27 cellular contexts compared by ENCODE assay signal in genomic region chr4:17846256-17846655, GRCh38. TPM values are rescaled to one million over a fixed set of nuclear protein-coding genes. Genes with fewer than 3 reads are reported as not detected.
A peak's percentile ranks its signal among the peaks of the same experiment; 100 is the strongest.
DNase-seq lines count a peak whose midpoint lies in the region; ATAC-seq, FAIRE-seq and TF ChIP-seq lines count a peak whose summit lies in the region.
"Had no signal": no experiment of that assay in that cellular context is flagged by ENCODE, and none has a peak within 500 bp of the region (broad histone marks: within the 10 kb centered on the region; RNA-seq: fewer than 3 reads in every experiment).

No MANE protein-coding gene starts in this region.

- no peak for TF ChIP-seq CTCF in IMR-90 (conservative IDR thresholded peaks at IDR 0.05; ENCODE audit: low read depth, low read length)
- TF ChIP-seq CTCF in K562 (IDR thresholded peaks at IDR 0.05 in 2 of 3, conservative IDR thresholded peaks at IDR 0.05 in 1 of 3; ENCODE audit: insufficient read depth in 2 of 3, low read depth in 1 of 3, low read length in 3 of 3) = no peak
- TF ChIP-seq CTCF in foreskin keratinocyte (conservative IDR thresholded peaks at IDR 0.05) = no peak
- TF ChIP-seq CTCF in heart left ventricle (IDR thresholded peaks at IDR 0.05) = no peak
- no peak for TF ChIP-seq CTCF in Calu3 (IDR thresholded peaks at IDR 0.05; ENCODE audit: unreplicated experiment)

- no peak overlapping the region for H3K56ac ChIP-seq in IMR-90 (ENCODE audit: extremely low read depth, insufficient read depth, low read length)

- CTCF ChIA-PET in IMR-90 (lab: Yijun Ruan, JAX) (no interaction called here), K562 (lab: Yijun Ruan, JAX; ENCODE audit: low intra/inter-chr PET ratio) (no interaction called here), Calu3 (lab: Charles Lee) (no interaction called here)

- H2BK20ac ChIP-seq in IMR-90 (ENCODE audit: low read depth, low read length) = no peak overlapping the region

- H3K27ac ChIP-seq in IMR-90 (ENCODE audit: insufficient read depth, low read length) = peak overlapping the region; percentile 12; the same call in 1 of the 2 replicates
- H3K27ac ChIP-seq in K562 (ENCODE audit: extremely low read depth, low read depth, low read length) = no peak overlapping the region
- H3K27ac ChIP-seq in foreskin keratinocyte = no peak overlapping the region
- no peak overlapping the region for H3K27ac ChIP-seq in trophoblast cell (ENCODE audit: low read depth, low read length)
- H3K27ac ChIP-seq in heart left ventricle = no peak overlapping the region
- H3K27ac ChIP-seq: BLaER1, gastroesophageal sphincter, left ventricle myocardium inferior, right lobe of liver, RWPE1, spleen, thyroid gland had no signal

- no peak overlapping the region for H3K4ac ChIP-seq in IMR-90 (ENCODE audit: low read depth, low read length)
- no peak overlapping the region for H3K4ac ChIP-seq in trophoblast cell (ENCODE audit: low read depth, low read length)

- H3K4me2 ChIP-seq in IMR-90 (ENCODE audit: low read depth, low read length) = peak overlapping the region; percentile 81; the same call in 1 of the 2 replicates
- no peak overlapping the region for H3K4me2 ChIP-seq in K562 (ENCODE audit: insufficient read depth, low read length)
- H3K4me2 ChIP-seq in trophoblast cell (ENCODE audit: low read length) = no peak overlapping the region
- H3K4me2 ChIP-seq: BLaER1 had no signal

- H2BK5ac ChIP-seq in IMR-90 (ENCODE audit: low read depth, low read length, poor library complexity, severe bottlenecking) (peak overlapping the region; percentile 41), trophoblast cell (ENCODE audit: low read depth, low read length, poor library complexity) (no peak overlapping the region)

- H3K79me1 ChIP-seq in IMR-90 (ENCODE audit: low read depth in 1 of 2, low read length in 2 of 2) (no peaks in the 10 kb centered on the region; a peak in 1 of 4 replicates), trophoblast cell (ENCODE audit: low read length) (no peaks in the 10 kb centered on the region)

- H4K12ac ChIP-seq in trophoblast cell (ENCODE audit: low read depth, low read length) = no peak overlapping the region

- H4K91ac ChIP-seq in IMR-90 (ENCODE audit: insufficient read depth, low read depth, low read length) (no peak overlapping the region), trophoblast cell (ENCODE audit: low read depth, low read length) (no peak overlapping the region)

- H2AK5ac ChIP-seq in IMR-90 (ENCODE audit: low read depth, low read length) (no peak overlapping the region), trophoblast cell (ENCODE audit: low read length) (no peak overlapping the region)

- H2BK120ac ChIP-seq in IMR-90 (ENCODE audit: low read depth, low read length) = no peak overlapping the region
- no peak overlapping the region for H2BK120ac ChIP-seq in trophoblast cell (ENCODE audit: insufficient read depth, low read length, poor library complexity)

- H3K4me1 ChIP-seq in IMR-90 (ENCODE audit: control insufficient read depth, insufficient read depth, low read length) (peaks cover 8% of the 10 kb centered on the region), K562 (replicated peaks in 1 of 2; ENCODE audit: control insufficient read depth in 2 of 2, insufficient read depth in 2 of 2, low read length in 2 of 2) (no peaks in the 10 kb centered on the region), foreskin keratinocyte (no peaks in the 10 kb centered on the region), trophoblast cell (ENCODE audit: control insufficient read depth in 1 of 2, insufficient read depth in 2 of 2, low read length in 2 of 2) (no peaks in the 10 kb centered on the region), heart left ventricle (no peaks in the 10 kb centered on the region)
- H3K4me1 ChIP-seq: BLaER1, gastroesophageal sphincter, HAP-1, left ventricle myocardium inferior, right lobe of liver, spleen, thyroid gland had no signal

- H3K27me3 ChIP-seq in IMR-90 (ENCODE audit: control insufficient read depth, insufficient read depth, low read length) = no peaks in the 10 kb centered on the region
- H3K27me3 ChIP-seq in K562 (ENCODE audit: control insufficient read depth in 2 of 2, insufficient read depth in 2 of 2, low read length in 2 of 2) = no peaks in the 10 kb centered on the region
- H3K27me3 ChIP-seq in foreskin keratinocyte = no peaks in the 10 kb centered on the region
- H3K27me3 ChIP-seq in trophoblast cell (ENCODE audit: insufficient read depth, low read length) = no peaks in the 10 kb centered on the region
- H3K27me3 ChIP-seq in heart left ventricle = no peaks in the 10 kb centered on the region
- H3K27me3 ChIP-seq: BLaER1, gastroesophageal sphincter, right lobe of liver, spleen, thyroid gland had no signal

- FAIRE-seq in K562 (lab: Jason Lieb, UNC) = no peak

- H3K9me3 ChIP-seq in IMR-90 (ENCODE audit: control insufficient read depth, insufficient read depth, low read length) = no peaks in the 10 kb centered on the region
- H3K9me3 ChIP-seq in K562 (replicated peaks; ENCODE audit: control insufficient read depth, insufficient read depth, low read depth, low read length) = no peaks in the 10 kb centered on the region
- H3K9me3 ChIP-seq in trophoblast cell (ENCODE audit: insufficient read depth, low read depth, low read length) = peaks cover 2% of the 10 kb centered on the region
- peaks cover 0 to 3% (median 0%) of the 10 kb centered on the region in 12 donors for H3K9me3 ChIP-seq in heart left ventricle
- H3K9me3 ChIP-seq: HAP-1, left ventricle myocardium inferior, right lobe of liver, spleen, thyroid gland had no signal

- no peaks in the 10 kb centered on the region for H4K20me1 ChIP-seq in IMR-90 (ENCODE audit: insufficient read depth, low read length)
- no peaks in the 10 kb centered on the region for H4K20me1 ChIP-seq in K562 (replicated peaks; ENCODE audit: control insufficient read depth, insufficient read depth, low read length)
- H4K20me1 ChIP-seq: BLaER1 had no signal

- H3K9me1 ChIP-seq in IMR-90 (ENCODE audit: insufficient read depth, low read length) (no peaks in the 10 kb centered on the region; the same call in 1 of the 2 replicates), K562 (ENCODE audit: control insufficient read depth, insufficient read depth, low read length) (no peaks in the 10 kb centered on the region)

- no peak overlapping the region; the same call in 1 of the 2 replicates for H4K5ac ChIP-seq in IMR-90 (ENCODE audit: low read depth, low read length)

- no peak overlapping the region for H3K9ac ChIP-seq in IMR-90 (ENCODE audit: low read depth, low read length)
- H3K9ac ChIP-seq in K562 (ENCODE audit: insufficient read depth in 1 of 2, low read depth in 2 of 2, low read length in 2 of 2) = no peak overlapping the region
- H3K9ac ChIP-seq in trophoblast cell (ENCODE audit: low read length) = no peak overlapping the region
- H3K9ac ChIP-seq: BLaER1 had no signal

- dilution Hi-C loops in IMR-90 (cut with HindIII; ENCODE audit: low sequenced_read_pairs, unreplicated experiment) = no loop called here

- ATAC-seq in IMR-90 (ENCODE audit: low read depth) (peak; percentile 89), K562 (peak; percentile 26; the same call in 2 of the 3 replicates), foreskin keratinocyte (peak; percentile 46), heart left ventricle (no peak)
- no peak for ATAC-seq in stimulated activated naive B cell treated with anti-CD40 and anti-IgM and Interleukin-4, amounts not matched to agents 10 μg/mL and 1 μg/mL and 100 μg/mL, for 72 hours (replicated peaks)
- ATAC-seq: activated T-helper 17 cell treated with anti-CD3 and anti-CD28 coated beads, Interleukin-2, amount 50 U/mL, for 72 hours; gastroesophageal sphincter; right lobe of liver; stimulated activated naive CD8-positive, alpha-beta T cell treated with anti-CD3 and anti-CD28 coated beads, Interleukin-15, amount 100 ng/mL, for 72 hours; T-cell had no signal

- peaks cover 4 to 7% of the 10 kb centered on the region in 2 donors for H3K36me3 Mint-ChIP-seq in stimulated activated naive B cell treated with anti-CD40 and anti-IgM and Interleukin-4, amounts not matched to agents 10 μg/mL and 1 μg/mL and 100 μg/mL, for 72 hours
- H3K36me3 Mint-ChIP-seq in Calu3 (ENCODE audit: insufficient read depth, unreplicated experiment) = peaks cover 5% of the 10 kb centered on the region

- no peaks in the 10 kb centered on the region for H3K9me3 Mint-ChIP-seq in stimulated activated naive B cell treated with anti-CD40 and anti-IgM and Interleukin-4, amounts not matched to agents 10 μg/mL and 1 μg/mL and 100 μg/mL, for 72 hours
- no peaks in the 10 kb centered on the region for H3K9me3 Mint-ChIP-seq in Calu3 (ENCODE audit: low read depth, unreplicated experiment)
- H3K9me3 Mint-ChIP-seq: activated T-helper 17 cell treated with anti-CD3 and anti-CD28 coated beads, Interleukin-2, amount 50 U/mL, for 72 hours; stimulated activated naive CD8-positive, alpha-beta T cell treated with anti-CD3 and anti-CD28 coated beads, Interleukin-15, amount 100 ng/mL, for 72 hours; T-cell had no signal

- no peaks in the 10 kb centered on the region for H3K36me3 ChIP-seq in IMR-90 (ENCODE audit: control insufficient read depth, insufficient read depth, low read length)
- peaks cover 58% of the 10 kb centered on the region for H3K36me3 ChIP-seq in K562 (ENCODE audit: control insufficient read depth, insufficient read depth, low read length)
- H3K36me3 ChIP-seq in trophoblast cell (ENCODE audit: control insufficient read depth in 1 of 2, insufficient read depth in 2 of 2, low read length in 2 of 2) = peaks cover 3 to 4% of the 10 kb centered on the region in 2 experiments
- H3K36me3 ChIP-seq in heart left ventricle = peaks cover 0 to 5% (median 0%) of the 10 kb centered on the region in 9 donors
- H3K36me3 ChIP-seq: gastroesophageal sphincter, left ventricle myocardium inferior, right lobe of liver, thyroid gland had no signal

- no peak overlapping the region for H3K27ac Mint-ChIP-seq in stimulated activated naive B cell treated with anti-CD40 and anti-IgM and Interleukin-4, amounts not matched to agents 10 μg/mL and 1 μg/mL and 100 μg/mL, for 72 hours
- H3K27ac Mint-ChIP-seq in Calu3 (ENCODE audit: unreplicated experiment) = no peak overlapping the region
- H3K27ac Mint-ChIP-seq: activated naive CD4-positive, alpha-beta T cell treated with anti-CD3 and anti-CD28 coated beads, Interleukin-2, amount 10 ng/mL, durations not matched to agents 7 days and 5 days; activated T-helper 17 cell treated with anti-CD3 and anti-CD28 coated beads, Interleukin-2, amount 50 U/mL, for 72 hours; stimulated activated naive CD8-positive, alpha-beta T cell treated with anti-CD3 and anti-CD28 coated beads, Interleukin-15, amount 100 ng/mL, for 72 hours; T-cell had no signal

- no peaks in the 10 kb centered on the region for H3K27me3 Mint-ChIP-seq in stimulated activated naive B cell treated with anti-CD40 and anti-IgM and Interleukin-4, amounts not matched to agents 10 μg/mL and 1 μg/mL and 100 μg/mL, for 72 hours
- no peaks in the 10 kb centered on the region for H3K27me3 Mint-ChIP-seq in Calu3 (ENCODE audit: unreplicated experiment)
- H3K27me3 Mint-ChIP-seq: activated naive CD4-positive, alpha-beta T cell treated with anti-CD3 and anti-CD28 coated beads, Interleukin-2, amount 10 ng/mL, durations not matched to agents 7 days and 5 days; activated T-helper 17 cell treated with anti-CD3 and anti-CD28 coated beads, Interleukin-2, amount 50 U/mL, for 72 hours; stimulated activated naive CD8-positive, alpha-beta T cell treated with anti-CD3 and anti-CD28 coated beads, Interleukin-15, amount 100 ng/mL, for 72 hours; T-cell had no signal

- H3K23ac ChIP-seq in IMR-90 (ENCODE audit: low read depth, low read length) (no peak overlapping the region), trophoblast cell (ENCODE audit: low read length) (no peak overlapping the region)

- TF ChIP-seq EP300 in K562 (IDR thresholded peaks at IDR 0.05; ENCODE audit: low read length) = no peak

- BruUV-seq in IMR-90 (replicated peaks; lab: Mats Ljungman, UMichigan) (no TSS peak), K562 (replicated peaks; lab: Mats Ljungman, UMichigan) (no TSS peak), Calu3 (replicated peaks; lab: Mats Ljungman, UMichigan) (no TSS peak)

- no peak overlapping the region for H2AK9ac ChIP-seq in IMR-90 (replicated peaks; ENCODE audit: low read depth, low read length, poor library complexity)

- H2AFZ ChIP-seq in IMR-90 (replicated peaks; ENCODE audit: low read length, poor library complexity) = no peak overlapping the region
- H2AFZ ChIP-seq in K562 (ENCODE audit: low read depth, low read length) = no peak overlapping the region
- no peak overlapping the region for H2AFZ ChIP-seq in trophoblast cell (ENCODE audit: insufficient read depth, low read length, poor library complexity)

- in situ Hi-C loops in IMR-90 (cut with MboI; ENCODE audit: low sequenced_read_pairs) = no loop called here
- in situ Hi-C loops in K562 (cut with MboI) = no loop called here

- POLR2A ChIA-PET in IMR-90 (lab: Charles Lee; ENCODE audit: unreplicated experiment) = interaction anchor here (0.5 kb wide), 1 partner anchor 185 kb away, joined by 3 read pairs; no protein-coding TSS in a partner anchor
- POLR2A ChIA-PET in K562 (lab: Yijun Ruan, JAX) = no interaction called here

- no peak overlapping the region for H2BK15ac ChIP-seq in IMR-90 (ENCODE audit: low read depth, low read length)

- H3K79me2 ChIP-seq in K562 (ENCODE audit: control insufficient read depth, insufficient read depth, low read length) = no peaks in the 10 kb centered on the region
- H3K79me2 ChIP-seq in trophoblast cell (ENCODE audit: control insufficient read depth, insufficient read depth, low read length, poor library complexity) = no peaks in the 10 kb centered on the region

- H3K4me1 Mint-ChIP-seq in stimulated activated naive B cell treated with anti-CD40 and anti-IgM and Interleukin-4, amounts not matched to agents 10 μg/mL and 1 μg/mL and 100 μg/mL, for 72 hours = no peaks in the 10 kb centered on the region
- no peaks in the 10 kb centered on the region for H3K4me1 Mint-ChIP-seq in Calu3 (ENCODE audit: low read depth, unreplicated experiment)
- H3K4me1 Mint-ChIP-seq: activated naive CD4-positive, alpha-beta T cell treated with anti-CD3 and anti-CD28 coated beads, Interleukin-2, amount 10 ng/mL, durations not matched to agents 7 days and 5 days; activated T-helper 17 cell treated with anti-CD3 and anti-CD28 coated beads, Interleukin-2, amount 50 U/mL, for 72 hours; neural crest cell; stimulated activated naive CD8-positive, alpha-beta T cell treated with anti-CD3 and anti-CD28 coated beads, Interleukin-15, amount 100 ng/mL, for 72 hours; T-cell had no signal

- no peak overlapping the region for H2BK12ac ChIP-seq in trophoblast cell (ENCODE audit: low read length)

- no CpG with 5 or more reads among the region's 2 CpGs for WGBS in IMR-90 (ENCODE audit: extremely low coverage in 2 of 2, insufficient read length in 1 of 2), 2 experiments
- 97% methylated on average over 2 of the region's 2 CpGs for WGBS in K562 (ENCODE audit: insufficient coverage, low coverage, missing lambda C conversion rate)
- no CpG with 5 or more reads among the region's 2 CpGs for WGBS in trophoblast cell (ENCODE audit: extremely low coverage, insufficient coverage, insufficient read length)
- 90 to 94% (median 91%) methylated on average over 2 of the region's 2 CpGs for WGBS in heart left ventricle, 4 donors

- H3K18ac ChIP-seq in IMR-90 (ENCODE audit: low read depth, low read length) = peak overlapping the region; percentile 93; the same call in 1 of the 2 replicates
- no peak overlapping the region for H3K18ac ChIP-seq in trophoblast cell (ENCODE audit: low read length)

- H3K14ac ChIP-seq in IMR-90 (replicated peaks; ENCODE audit: low read depth, low read length) (no peak overlapping the region), trophoblast cell (ENCODE audit: low read length) (no peak overlapping the region)

- intact Hi-C loops in IMR-90 (cut with micrococcal nuclease) = no loop called here
- intact Hi-C loops in K562 (cut with micrococcal nuclease) = no loop called here
- intact Hi-C loops in heart left ventricle (cut with DNase I) = no loop called here
- intact Hi-C loops in Calu3 (cut with micrococcal nuclease; ENCODE audit: unreplicated experiment) = no loop called here

- no peak overlapping the region for H3K4me3 Mint-ChIP-seq in stimulated activated naive B cell treated with anti-CD40 and anti-IgM and Interleukin-4, amounts not matched to agents 10 μg/mL and 1 μg/mL and 100 μg/mL, for 72 hours
- H3K4me3 Mint-ChIP-seq in Calu3 (ENCODE audit: low read depth, unreplicated experiment) = no peak overlapping the region
- H3K4me3 Mint-ChIP-seq: activated naive CD4-positive, alpha-beta T cell treated with anti-CD3 and anti-CD28 coated beads, Interleukin-2, amount 10 ng/mL, durations not matched to agents 7 days and 5 days; activated T-helper 17 cell treated with anti-CD3 and anti-CD28 coated beads, Interleukin-2, amount 50 U/mL, for 72 hours; neural crest cell; stimulated activated naive CD8-positive, alpha-beta T cell treated with anti-CD3 and anti-CD28 coated beads, Interleukin-15, amount 100 ng/mL, for 72 hours; T-cell had no signal

- peak; percentile 72 for DNase-seq in IMR-90
- DNase-seq in K562 (ENCODE audit: extremely low read depth in 1 of 4, low spot score in 3 of 4) = no peak
- peak; percentile 20 to 69 for DNase-seq in foreskin keratinocyte
- DNase-seq in trophoblast cell = peak; percentile 31 to 52
- DNase-seq in heart left ventricle = no peak
- DNase-seq in stimulated activated naive B cell treated with anti-CD40 and anti-IgM and Interleukin-4, amounts not matched to agents 10 μg/mL and 1 μg/mL and 100 μg/mL, for 72 hours = no peak
- DNase-seq in NCI-H1417 treated with DMSO at 0.1 percent for 48 hours (lab: John Stamatoyannopoulos, UW) = no peak
- DNase-seq in Calu3 = no peak
- DNase-seq: ACHN; activated CD4-positive, alpha-beta T cell treated with anti-CD3 and anti-CD28 coated beads for 48 hours; activated naive CD4-positive, alpha-beta T cell treated with anti-CD3 and anti-CD28 coated beads, Interleukin-2, amount 10 ng/mL, durations not matched to agents 7 days and 5 days; dermis blood vessel endothelial cell; left ventricle myocardium inferior; mesendoderm; NCI-H1694; right lobe of liver; spleen; stimulated activated CD8-positive, alpha-beta memory T cell treated with anti-CD3 and anti-CD28 coated beads, Interleukin-4, amount 100 ng/mL, for 48 hours; stimulated activated naive CD8-positive, alpha-beta T cell treated with anti-CD3 and anti-CD28 coated beads, Interleukin-15, amount 100 ng/mL, for 72 hours; T-cell; thyroid gland had no signal

- no peak overlapping the region for H3K4me3 ChIP-seq in IMR-90 (ENCODE audit: insufficient read depth, low read depth, low read length)
- no peak overlapping the region for H3K4me3 ChIP-seq in K562
- H3K4me3 ChIP-seq in trophoblast cell (ENCODE audit: low read depth, low read length) = no peak overlapping the region
- no peak overlapping the region for H3K4me3 ChIP-seq in heart left ventricle
- H3K4me3 ChIP-seq: BLaER1, gastroesophageal sphincter, HAP-1, left ventricle myocardium inferior, right lobe of liver, spleen, thyroid gland had no signal

- TF ChIP-seq RAD21 in IMR-90 (IDR thresholded peaks at IDR 0.05; ENCODE audit: low read length) (no peak), K562 (CRISPR knock-in tag; conservative IDR thresholded peaks at IDR 0.05 in 1 of 2, IDR thresholded peaks at IDR 0.05 in 1 of 2) (no peak)

- H4K8ac ChIP-seq in IMR-90 (ENCODE audit: low read depth in 2 of 2, low read length in 2 of 2) (no peak overlapping the region), trophoblast cell (ENCODE audit: low read depth, low read length) (no peak overlapping the region)

- TF ChIP-seq POLR2A in IMR-90 (IDR thresholded peaks at IDR 0.05; ENCODE audit: low read depth, low read length) = no peak
- no peak for TF ChIP-seq POLR2A in K562 (conservative IDR thresholded peaks at IDR 0.05)
- no peak for TF ChIP-seq POLR2A in heart left ventricle (IDR thresholded peaks at IDR 0.05)

RNA-seq across cellular contexts. Expression of gene NCAPG, which starts 35.5 kb away (rescaled TPM):
- total RNA-seq in IMR-90 (2012; rRNA removed) (26.7 and 41.7 TPM in 2 replicates), K562 (2014; rRNA removed) (53.0 and 56.6 TPM in 2 replicates), K562 (2014; rRNA removed; fragmentation: Illumina TruSeq; extraction: Trizol) (102 and 119 TPM in 2 replicates), K562 (2015; rRNA removed; fragmentation: Illumina TruSeq; extraction: Trizol) (74.8 and 76.7 TPM in 2 replicates), K562 (2021) (72.9 and 73.4 TPM in 2 replicates), foreskin keratinocyte (43.4 and 55.2 TPM in 2 replicates), heart left ventricle (1 to 10 TPM in 2 of 9 donors, under 1 TPM in 6, not detected in 1; 0.21 to 5.4 (median 0.86) TPM), Calu3 (2022) (26.9 and 35.3 TPM in 2 replicates)
- polyA plus RNA-seq in IMR-90 (2012; rRNA removed) (9.1 and 10.9 TPM in 2 replicates), K562 (2011; rRNA removed) (62.8 and 102 TPM in 2 replicates), K562 (2014; fragmentation: Illumina TruSeq; extraction: Trizol) (62.8 and 65.3 TPM in 2 replicates), K562 (2014; fragmentation: Nextera tagmentation; extraction: Ambion mirVana) (10 to 100 TPM; 25.6 to 30.5 TPM), K562 (2014; rRNA removed) (55.6 and 63.4 TPM in 2 replicates), foreskin keratinocyte (19.2 and 23.4 TPM in 2 replicates), heart left ventricle (under 1 TPM; 0.08 TPM)
- polyA plus RNA-seq in IMR-90 (2012; cell fraction: cytosol; rRNA removed) = 1.1 and 2.8 TPM in 2 replicates
- 0.86 and 6.0 TPM in 2 replicates for polyA plus RNA-seq in IMR-90 (2012; cell fraction: nucleus; rRNA removed; ENCODE audit: low replicate concordance)
- 53.0 and 175 TPM in 2 replicates for total RNA-seq in K562 (2011; cell fraction: chromatin; rRNA removed; ENCODE audit: low replicate concordance)
- total RNA-seq in K562 (2011; cell fraction: nucleolus; rRNA removed) = 22.2 and 24.9 TPM in 2 replicates
- 39.8 and 43.6 TPM in 2 replicates for total RNA-seq in K562 (2011; cell fraction: nucleoplasm; rRNA removed)
- 12.7 and 24.5 TPM in 2 replicates for polyA plus RNA-seq in K562 (2011; cell fraction: cytosol; rRNA removed)
- polyA plus RNA-seq in K562 (2011; cell fraction: nucleus; rRNA removed) = 43.1 and 68.4 TPM in 2 replicates
- polyA plus RNA-seq in K562 (2012) = 50.5 and 51.2 TPM in 2 replicates
- 122 and 127 TPM in 2 replicates for polyA minus RNA-seq in K562 (2011; rRNA and poly(A)+ RNA removed)
- polyA minus RNA-seq in K562 (2011; cell fraction: cytosol; rRNA and poly(A)+ RNA removed) = 23.3 and 38.6 TPM in 2 replicates
- 47.9 and 83.9 TPM in 2 replicates for polyA minus RNA-seq in K562 (2011; cell fraction: nucleus; rRNA and poly(A)+ RNA removed)
- polyA plus RNA-seq in trophoblast cell (2013) = 25.2 and 27.9 TPM in 2 replicates

RNA-seq across cellular contexts. Expression of gene DCAF16, which starts 35.7 kb away (rescaled TPM):
- total RNA-seq in IMR-90 (2012; rRNA removed) = 23.6 and 31.5 TPM in 2 replicates
- polyA plus RNA-seq in IMR-90 (2012; rRNA removed) = 15.0 and 15.1 TPM in 2 replicates
- polyA plus RNA-seq in IMR-90 (2012; cell fraction: cytosol; rRNA removed) = 8.7 and 13.0 TPM in 2 replicates
- 12.6 and 33.6 TPM in 2 replicates for polyA plus RNA-seq in IMR-90 (2012; cell fraction: nucleus; rRNA removed; ENCODE audit: low replicate concordance)
- 66.5 and 95.8 TPM in 2 replicates for total RNA-seq in K562 (2011; cell fraction: chromatin; rRNA removed; ENCODE audit: low replicate concordance)
- total RNA-seq in K562 (2011; cell fraction: nucleolus; rRNA removed) = 40.5 and 45.7 TPM in 2 replicates
- total RNA-seq in K562 (2011; cell fraction: nucleoplasm; rRNA removed) = 69.2 and 104 TPM in 2 replicates
- total RNA-seq in K562 (2014; rRNA removed) = 69.3 and 76.5 TPM in 2 replicates
- total RNA-seq in K562 (2014; rRNA removed; fragmentation: Illumina TruSeq; extraction: Trizol) = 67.8 and 77.4 TPM in 2 replicates
- 62.8 and 71.8 TPM in 2 replicates for total RNA-seq in K562 (2015; rRNA removed; fragmentation: Illumina TruSeq; extraction: Trizol)
- total RNA-seq in K562 (2021) = 77.5 and 82.8 TPM in 2 replicates
- 81.6 and 84.1 TPM in 2 replicates for polyA plus RNA-seq in K562 (2011; rRNA removed)
- 33.8 and 46.6 TPM in 2 replicates for polyA plus RNA-seq in K562 (2011; cell fraction: cytosol; rRNA removed)
- polyA plus RNA-seq in K562 (2011; cell fraction: nucleus; rRNA removed) = 68.6 and 69.7 TPM in 2 replicates
- 36.6 and 44.9 TPM in 2 replicates for polyA plus RNA-seq in K562 (2012)
- polyA plus RNA-seq in K562 (2014; fragmentation: Illumina TruSeq; extraction: Trizol) = 58.0 and 68.3 TPM in 2 replicates
- 10 to 100 TPM; 20.5 to 23.8 TPM for polyA plus RNA-seq in K562 (2014; fragmentation: Nextera tagmentation; extraction: Ambion mirVana)
- 48.8 and 49.5 TPM in 2 replicates for polyA plus RNA-seq in K562 (2014; rRNA removed)
- polyA minus RNA-seq in K562 (2011; rRNA and poly(A)+ RNA removed) = 77.5 and 80.3 TPM in 2 replicates
- 53.7 and 54.0 TPM in 2 replicates for polyA minus RNA-seq in K562 (2011; cell fraction: cytosol; rRNA and poly(A)+ RNA removed)
- 35.4 and 53.0 TPM in 2 replicates for polyA minus RNA-seq in K562 (2011; cell fraction: nucleus; rRNA and poly(A)+ RNA removed)
- 10.7 and 14.3 TPM in 2 replicates for total RNA-seq in foreskin keratinocyte
- 2.6 and 3.7 TPM in 2 replicates for polyA plus RNA-seq in foreskin keratinocyte
- 18.9 and 19.1 TPM in 2 replicates for polyA plus RNA-seq in trophoblast cell (2013)
- 10 to 100 TPM; 14.2 to 23.5 (median 19.1) TPM for total RNA-seq in heart left ventricle
- 10 to 100 TPM in 1 of 2 donors, 1 to 10 TPM in 1; 6.0 to 11.1 TPM for polyA plus RNA-seq in heart left ventricle
- total RNA-seq in Calu3 (2022) = 34.8 and 39.0 TPM in 2 replicates

Comparison
In these comparisons a context has a peak if more than half of its experiments do, and no peak if none do; other contexts are left out.
1. ATAC-seq: peak in IMR-90 (single experiment), K562 (single experiment) and foreskin keratinocyte (single experiment); none in heart left ventricle (0 of 4) and stimulated activated naive B cell treated with anti-CD40 and anti-IgM and Interleukin-4, amounts not matched to agents 10 μg/mL and 1 μg/mL and 100 μg/mL, for 72 hours (0 of 2).
2. DNase-seq: peak in IMR-90 (single experiment), foreskin keratinocyte (2 of 2) and trophoblast cell (2 of 2); none in K562 (0 of 4), heart left ventricle (0 of 5), stimulated activated naive B cell treated with anti-CD40 and anti-IgM and Interleukin-4, amounts not matched to agents 10 μg/mL and 1 μg/mL and 100 μg/mL, for 72 hours (single experiment), NCI-H1417 treated with DMSO at 0.1 percent for 48 hours (single experiment) and Calu3 (single experiment).